1 cellular context compared by ENCODE assay signal in genomic region chr6:144095134-144096002, GRCh38.
TF ChIP-seq lines count a peak whose summit lies in the region.

Gene SF3B5 (minus strand): TSS chr6:144095573. CDS start chr6:144095497, 76 bp downstream.

TF ChIP-seq in WTC11, 78 proteins besides CTCF, POLR2A, EP300 and RAD21 (continued from another document):
- TF ChIP-seq ZBTB43 (CRISPR knock-in tag; IDR thresholded peaks at IDR 0.05) (no peak), ZNF121 (CRISPR knock-in tag; IDR thresholded peaks at IDR 0.05) (peak; percentile 96), NFYB (CRISPR knock-in tag; conservative IDR thresholded peaks at IDR 0.05; ENCODE audit: low read depth) (peak; percentile 87), E2F5 (CRISPR knock-in tag; IDR thresholded peaks at IDR 0.05) (no peak), FOXP4 (CRISPR knock-in tag; IDR thresholded peaks at IDR 0.05) (peak; percentile 79), ZNF396 (CRISPR knock-in tag; IDR thresholded peaks at IDR 0.05; ENCODE audit: borderline replicate concordance) (no peak), CREM (CRISPR knock-in tag; IDR thresholded peaks at IDR 0.05) (peak; percentile 99), SP1 (CRISPR knock-in tag; conservative IDR thresholded peaks at IDR 0.05) (peak; percentile 98), GTF2I (CRISPR knock-in tag; conservative IDR thresholded peaks at IDR 0.05) (peak; percentile 84; the same call in 1 of the 2 replicates), MYBL2 (CRISPR knock-in tag; IDR thresholded peaks at IDR 0.05) (peak; percentile 91), PRRX2 (CRISPR knock-in tag; IDR thresholded peaks at IDR 0.05) (no peak), GABPB1 (CRISPR knock-in tag; IDR thresholded peaks at IDR 0.05) (peak; percentile 94), MLX (CRISPR knock-in tag; IDR thresholded peaks at IDR 0.05) (0 out of 2 replicates have a peak, but pooled peaks have one; percentile 56), SMAD3 (CRISPR knock-in tag; IDR thresholded peaks at IDR 0.05; ENCODE audit: borderline replicate concordance) (peak; percentile 22; the same call in 1 of the 2 replicates), NR2C2 (CRISPR knock-in tag; IDR thresholded peaks at IDR 0.05) (no peak), CDX4 (CRISPR knock-in tag; IDR thresholded peaks at IDR 0.05; ENCODE audit: borderline replicate concordance) (no peak), EMX1 (CRISPR knock-in tag; IDR thresholded peaks at IDR 0.05) (no peak), NFE2L1 (CRISPR knock-in tag; IDR thresholded peaks at IDR 0.05) (no peak), TP53 (CRISPR knock-in tag; IDR thresholded peaks at IDR 0.05) (no peak), SOX15 (CRISPR knock-in tag; IDR thresholded peaks at IDR 0.05) (no peak), RELA (CRISPR knock-in tag; IDR thresholded peaks at IDR 0.05; ENCODE audit: borderline replicate concordance) (no peak), NR1H2 (CRISPR knock-in tag; IDR thresholded peaks at IDR 0.05) (no peak), ZSCAN18 (CRISPR knock-in tag; IDR thresholded peaks at IDR 0.05) (no peak)
TF ChIP-seq in WTC11: peak in this region for 20.
